25 cellular contexts compared by ENCODE assay signal in genomic region chr19:275958-276646, GRCh38. TPM values are rescaled to one million over a fixed set of nuclear protein-coding genes. Genes with fewer than 3 reads are reported as not detected.
"Had no signal": no experiment of that assay in that cellular context is flagged by ENCODE, and none has a peak within 500 bp of the region (broad histone marks: within the 10 kb centered on the region; RNA-seq: fewer than 3 reads in every experiment).

No MANE protein-coding gene starts in this region.

- H3K9me3 ChIP-seq: heart right ventricle, left ventricle myocardium inferior, mucosa of descending colon, ovary, suprapubic skin, thoracic aorta, tibial artery, upper lobe of left lung, vagina had no signal

- DNase-seq: heart right ventricle; islet precursor cell; left ventricle myocardium inferior; midbrain; mucosa of descending colon; naive thymus-derived CD8-positive, alpha-beta T cell; nucleus accumbens; ovary; right cardiac atrium; stimulated activated CD4-positive, alpha-beta T cell treated with anti-CD3 and anti-CD28 coated beads, Interleukin-4, amount 100 ng/mL, for 24 hours; stimulated activated naive CD4-positive, alpha-beta T cell; tibial artery; upper lobe of left lung had no signal

- H2AFZ ChIP-seq: hepatocyte had no signal

- H3K9me3 Mint-ChIP-seq: naive thymus-derived CD8-positive, alpha-beta T cell; nephron; neural crest cell; stimulated activated effector memory CD8-positive, alpha-beta T cell treated with anti-CD3 and anti-CD28 coated beads, Interleukin-12 subunit alpha, Interleukin-12 subunit beta, amount 100 ng/mL, for 72 hours; stimulated activated naive CD8-positive, alpha-beta T cell treated with anti-CD3 and anti-CD28 coated beads, Interleukin-15, Interleukin-2, amounts not matched to agents 100 ng/mL and 50 ng/mL, for 24 hours had no signal

- H3K36me3 Mint-ChIP-seq: memory B cell; naive thymus-derived CD8-positive, alpha-beta T cell; stimulated activated effector memory CD8-positive, alpha-beta T cell treated with anti-CD3 and anti-CD28 coated beads, Interleukin-12 subunit alpha, Interleukin-12 subunit beta, amount 100 ng/mL, for 72 hours had no signal

- H3K36me3 ChIP-seq: heart right ventricle, left ventricle myocardium inferior, ovary, thoracic aorta, vagina had no signal

- H3K4me1 ChIP-seq: heart right ventricle, left ventricle myocardium inferior, suprapubic skin, tibial artery, upper lobe of left lung, vagina had no signal

- H3K27me3 ChIP-seq: hepatocyte, ovary, upper lobe of left lung, vagina had no signal

- H3K4me3 ChIP-seq: heart right ventricle, hepatocyte, left ventricle myocardium inferior, mucosa of descending colon, ovary, skin epidermis, suprapubic skin, thoracic aorta, tibial artery, upper lobe of left lung, vagina had no signal

- H3K4me1 Mint-ChIP-seq: memory B cell; nephron; stimulated activated effector memory CD8-positive, alpha-beta T cell treated with anti-CD3 and anti-CD28 coated beads, Interleukin-12 subunit alpha, Interleukin-12 subunit beta, amount 100 ng/mL, for 72 hours had no signal

- H3K27ac Mint-ChIP-seq: memory B cell; naive thymus-derived CD8-positive, alpha-beta T cell; nephron; progenitor cell of endocrine pancreas; stimulated activated effector memory CD8-positive, alpha-beta T cell treated with anti-CD3 and anti-CD28 coated beads, Interleukin-12 subunit alpha, Interleukin-12 subunit beta, amount 100 ng/mL, for 72 hours; stimulated activated naive CD8-positive, alpha-beta T cell treated with anti-CD3 and anti-CD28 coated beads, Interleukin-15, Interleukin-2, amounts not matched to agents 100 ng/mL and 50 ng/mL, for 24 hours had no signal

- H3K79me2 ChIP-seq: hepatocyte had no signal

- ATAC-seq: heart right ventricle; mucosa of descending colon; naive thymus-derived CD8-positive, alpha-beta T cell; right cardiac atrium; sciatic nerve; stimulated activated effector memory CD8-positive, alpha-beta T cell treated with anti-CD3 and anti-CD28 coated beads, Interleukin-12 subunit alpha, Interleukin-12 subunit beta, amount 100 ng/mL, for 72 hours had no signal

- H3K4me3 Mint-ChIP-seq: memory B cell; naive thymus-derived CD8-positive, alpha-beta T cell; nephron; neural crest cell; stimulated activated effector memory CD8-positive, alpha-beta T cell treated with anti-CD3 and anti-CD28 coated beads, Interleukin-12 subunit alpha, Interleukin-12 subunit beta, amount 100 ng/mL, for 72 hours; stimulated activated naive CD8-positive, alpha-beta T cell treated with anti-CD3 and anti-CD28 coated beads, Interleukin-15, Interleukin-2, amounts not matched to agents 100 ng/mL and 50 ng/mL, for 24 hours had no signal

- H3K4me2 ChIP-seq: hepatocyte had no signal

- H3K27ac ChIP-seq: heart right ventricle, hepatocyte, left ventricle myocardium inferior, ovary, skin epidermis, suprapubic skin, thoracic aorta, tibial artery, upper lobe of left lung, vagina had no signal

RNA-seq across cellular contexts. Expression of gene PLPP2, which starts 15.1 kb away (rescaled TPM):
- total RNA-seq: left ventricle myocardium inferior; naive thymus-derived CD8-positive, alpha-beta T cell had no signal
